In genomic region chr14:75495399-75495798, GRCh38 we compare ENCODE assay signal across 20 cellular contexts. TPM values are rescaled to one million over a fixed set of nuclear protein-coding genes. Genes with fewer than 3 reads are reported as not detected.
"Had no signal": no experiment of that assay in that cellular context is flagged by ENCODE, and none has a peak within 500 bp of the region (broad histone marks: within the 10 kb centered on the region; RNA-seq: fewer than 3 reads in every experiment).

No MANE protein-coding gene starts in this region.

- H3K27me3 ChIP-seq: body of pancreas, colonic mucosa, gastroesophageal sphincter, heart right ventricle, right lobe of liver, stomach, testis, upper lobe of left lung had no signal

- H3K27ac Mint-ChIP-seq: T-cell had no signal

- H3K4me3 ChIP-seq: body of pancreas, colonic mucosa, gastroesophageal sphincter, heart right ventricle, lower lobe of right lung, right lobe of liver, smooth muscle cell, stomach, testis, upper lobe of left lung had no signal

- H3K4me1 Mint-ChIP-seq: neural crest cell had no signal

- H3K9me3 Mint-ChIP-seq: T-cell had no signal

- H3K4me1 ChIP-seq: body of pancreas, colonic mucosa, gastroesophageal sphincter, lower lobe of right lung, right lobe of liver, stomach, testis had no signal

- H3K27me3 Mint-ChIP-seq: T-cell had no signal

- H3K4me3 Mint-ChIP-seq: neural crest cell, T-cell had no signal

- H3K36me3 ChIP-seq: colonic mucosa, gastroesophageal sphincter, heart right ventricle, lower lobe of right lung, right lobe of liver, stomach, upper lobe of left lung had no signal

- DNase-seq: activated CD4-positive, alpha-beta T cell treated with anti-CD3 and anti-CD28 coated beads for 1 hour; activated gamma-delta T cell; amygdala; body of pancreas; colonic mucosa; heart right ventricle; left cardiac atrium; lower lobe of right lung; right lobe of liver; stimulated activated CD4-positive, alpha-beta T cell treated with anti-CD3 and anti-CD28 coated beads, Interleukin-4, amount 100 ng/mL, for 4 hours; stimulated activated CD8-positive, alpha-beta memory T cell treated with anti-CD3 and anti-CD28 coated beads, Interleukin-4, amount 100 ng/mL, for 48 hours; stomach; T-cell; testis; upper lobe of left lung had no signal

- H3K9me3 ChIP-seq: body of pancreas, colonic mucosa, gastroesophageal sphincter, heart right ventricle, lower lobe of right lung, right lobe of liver, stomach, testis, upper lobe of left lung had no signal

- ATAC-seq: activated naive CD4-positive, alpha-beta T cell treated with anti-CD3 and anti-CD28 coated beads, Interleukin-2, amount 50 U/mL, for 72 hours; body of pancreas; gastroesophageal sphincter; heart right ventricle; left cardiac atrium; lower lobe of right lung; right lobe of liver; T-cell had no signal

- H3K27ac ChIP-seq: body of pancreas, colonic mucosa, gastroesophageal sphincter, heart right ventricle, lower lobe of right lung, right lobe of liver, stomach, testis, upper lobe of left lung had no signal

- H3K4me2 ChIP-seq: smooth muscle cell had no signal

- H3K36me3 Mint-ChIP-seq: T-cell had no signal

RNA-seq across cellular contexts. Expression of gene BATF, which starts 26.9 kb away (rescaled TPM):
- total RNA-seq: body of pancreas, neural crest cell, osteocyte, smooth muscle cell had no signal
- polyA plus RNA-seq: smooth muscle cell had no signal
